In genomic region chr10:34535872-34536271, GRCh38 we compare ENCODE assay signal across 27 cellular contexts.
"Had no signal": no experiment of that assay in that cellular context is flagged by ENCODE, and none has a peak within 500 bp of the region (broad histone marks: within the 10 kb centered on the region; RNA-seq: fewer than 3 reads in every experiment).

No MANE protein-coding gene starts in this region.

- FAIRE-seq: endometrium, kidney had no signal

- ATAC-seq: effector memory CD8-positive, alpha-beta T cell; esophagus mucosa; gastrocnemius medialis; left colon; left lobe of liver; lower lobe of right lung had no signal

- H3K4me3 ChIP-seq: colonic mucosa, esophagus squamous epithelium, gastrocnemius medialis, heart right ventricle, left ventricle myocardium inferior, lower lobe of right lung had no signal

- H3K9me3 ChIP-seq: colonic mucosa, gastrocnemius medialis, lower lobe of right lung had no signal

- DNase-seq: colonic mucosa; cortex of kidney; effector CD8-positive, alpha-beta T cell; effector memory CD8-positive, alpha-beta T cell; endodermal cell; erythroblast; esophagus squamous epithelium; foreskin fibroblast; foreskin melanocyte; gastrocnemius medialis; glutamatergic neuron; head of caudate nucleus; heart right ventricle; hippocampal formation; immature natural killer cell; islet precursor cell; kidney; kidney glomerular epithelial cell; left colon; left ventricle myocardium inferior; lower lobe of right lung; mesenchymal stem cell; midbrain had no signal

- H3K27me3 ChIP-seq: colonic mucosa, esophagus squamous epithelium, gastrocnemius medialis, heart right ventricle had no signal

- H3K36me3 ChIP-seq: colonic mucosa, esophagus squamous epithelium, gastrocnemius medialis, heart right ventricle, left ventricle myocardium inferior, lower lobe of right lung had no signal

- H3K4me1 ChIP-seq: colonic mucosa had no signal

- H3K27ac ChIP-seq: colonic mucosa, epithelial cell of prostate, esophagus squamous epithelium, gastrocnemius medialis, heart right ventricle, left ventricle myocardium inferior, lower lobe of right lung had no signal
